In the genomic region with DNA sequence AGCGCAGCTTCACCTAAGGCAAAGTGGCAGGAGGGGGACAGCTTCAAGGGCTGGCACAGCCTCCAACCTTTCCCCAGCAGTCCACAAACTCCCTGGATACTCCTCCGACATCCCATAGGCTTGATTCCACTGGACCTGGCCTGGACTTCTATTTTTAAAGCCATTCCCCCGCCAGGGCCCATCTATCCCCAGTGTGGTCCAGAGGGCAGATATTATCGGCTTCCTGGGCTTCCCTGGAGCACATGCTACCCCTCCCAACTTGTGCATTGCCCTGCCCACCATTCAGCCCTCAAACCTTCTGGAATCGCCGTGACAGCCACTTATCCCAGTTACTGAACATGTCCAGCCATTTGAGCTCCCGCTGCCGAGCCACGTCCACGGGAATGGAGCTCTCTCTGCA, we compare ENCODE assay signal across 16 cellular contexts. TPM values are rescaled to one million over a fixed set of nuclear protein-coding genes. Genes with fewer than 3 reads are reported as not detected.
"Had no signal": no experiment of that assay in that cellular context is flagged by ENCODE, and none has a peak within 500 bp of the region (broad histone marks: within the 10 kb centered on the region; RNA-seq: fewer than 3 reads in every experiment).

No MANE protein-coding gene starts in this region.

- H3K36me3 ChIP-seq: uterus had no signal

- H3K9me3 Mint-ChIP-seq: activated CD4-positive, alpha-beta memory T cell treated with anti-CD3 and anti-CD28 coated beads for 36 hours; mesothelial cell of epicardium; stimulated activated memory B cell treated with anti-CD40 and anti-IgM and Interleukin-4, amounts not matched to agents 10 μg/mL and 1 μg/mL and 100 μg/mL, for 72 hours had no signal

- H3K27ac Mint-ChIP-seq: activated CD4-positive, alpha-beta memory T cell treated with anti-CD3 and anti-CD28 coated beads for 36 hours; mesothelial cell of epicardium; stimulated activated memory B cell treated with anti-CD40 and anti-IgM and Interleukin-4, amounts not matched to agents 10 μg/mL and 1 μg/mL and 100 μg/mL, for 72 hours had no signal

- H3K4me3 ChIP-seq: coronary artery, esophagus squamous epithelium, lung, tibial artery, uterus had no signal

- H3K27me3 Mint-ChIP-seq: activated CD4-positive, alpha-beta memory T cell treated with anti-CD3 and anti-CD28 coated beads for 36 hours; stimulated activated memory B cell treated with anti-CD40 and anti-IgM and Interleukin-4, amounts not matched to agents 10 μg/mL and 1 μg/mL and 100 μg/mL, for 72 hours had no signal

- ATAC-seq: stimulated activated memory B cell treated with anti-CD40 and anti-IgM and Interleukin-4, amounts not matched to agents 10 μg/mL and 1 μg/mL and 100 μg/mL, for 72 hours had no signal

- H3K27ac ChIP-seq: coronary artery, esophagus squamous epithelium, neutrophil, tibial artery, uterus, VCaP had no signal

- H3K4me3 Mint-ChIP-seq: activated CD4-positive, alpha-beta memory T cell treated with anti-CD3 and anti-CD28 coated beads for 36 hours; mesothelial cell of epicardium; stimulated activated memory B cell treated with anti-CD40 and anti-IgM and Interleukin-4, amounts not matched to agents 10 μg/mL and 1 μg/mL and 100 μg/mL, for 72 hours had no signal

- H3K27me3 ChIP-seq: esophagus squamous epithelium, neutrophil, tibial artery, uterus had no signal

- DNase-seq: activated CD4-positive, alpha-beta memory T cell treated with anti-CD3 and anti-CD28 coated beads for 36 hours; activated CD4-positive, alpha-beta T cell treated with anti-CD3 and anti-CD28 coated beads for 1 hour; activated naive CD4-positive, alpha-beta T cell; central memory CD4-positive, alpha-beta T cell; effector CD4-positive, alpha-beta T cell; esophagus squamous epithelium; kidney glomerular epithelial cell; tibial artery; uterus had no signal

- H3K9me3 ChIP-seq: esophagus squamous epithelium, neutrophil, tibial artery, uterus had no signal

RNA-seq across cellular contexts. Expression of a gene that starts 9.4 kb away (rescaled TPM):
- polyA plus RNA-seq: endothelial cell of umbilical vein had no signal
